In genomic region chr18:62420513-62421209, GRCh38 we compare ENCODE assay signal across 8 cellular contexts.
A peak's percentile ranks its signal among the peaks of the same experiment; 100 is the strongest.
DNase-seq lines count a peak whose midpoint lies in the region; ATAC-seq and TF ChIP-seq lines count a peak whose summit lies in the region.

No MANE protein-coding gene starts in this region.

- H3K4me3 ChIP-seq in Panc1 (ENCODE audit: low read depth in 2 of 2, low read length in 2 of 2) (peak overlapping the region in 1 of 2 experiments; percentile 15; a peak in 1 of 4 replicates), neural progenitor cell (no peak overlapping the region)

- intact Hi-C loops in Panc1 (cut with micrococcal nuclease; ENCODE audit: unreplicated experiment): no loop called here

- TF ChIP-seq CTCF in Panc1 (IDR thresholded peaks at IDR 0.05) (no peak), neural progenitor cell (IDR thresholded peaks at IDR 0.05) (no peak)

- H3K27ac Mint-ChIP-seq in neural progenitor cell: no peak overlapping the region

- no peaks in the 10 kb centered on the region for H3K27me3 ChIP-seq in Panc1 (ENCODE audit: control insufficient read depth, insufficient read depth, low read length)
- no peaks in the 10 kb centered on the region for H3K27me3 ChIP-seq in neural progenitor cell

- H3K36me3 ChIP-seq in Panc1 (ENCODE audit: control insufficient read depth, insufficient read depth, low read length) (no peaks in the 10 kb centered on the region), neural progenitor cell (no peaks in the 10 kb centered on the region)

- H3K27ac ChIP-seq in Panc1 (ENCODE audit: low read length): peak overlapping the region; percentile 23
- no peak overlapping the region for H3K27ac ChIP-seq in neural progenitor cell

- H3K27me3 Mint-ChIP-seq in neural progenitor cell (ENCODE audit: insufficient read depth, low read depth): no peaks in the 10 kb centered on the region

- no peaks in the 10 kb centered on the region for H3F3A ChIP-seq in neural progenitor cell (ENCODE audit: low read depth)

- BruUV-seq in Panc1 (replicated peaks; lab: Mats Ljungman, UMichigan): no TSS peak

- in situ Hi-C loops in Panc1 (cut with HindIII; ENCODE audit: low pct_unique_long_range_greater_than_20kb, low sequenced_read_pairs): no loop called here

- CTCF ChIA-PET in Panc1 (lab: Charles Lee): no interaction called here

- H2AFZ ChIP-seq in neural progenitor cell (replicated peaks): no peak overlapping the region

- no peaks in the 10 kb centered on the region for H4K20me1 ChIP-seq in neural progenitor cell (ENCODE audit: low read depth)

- peaks cover 7% of the 10 kb centered on the region for H3K9me3 Mint-ChIP-seq in neural progenitor cell

- H3K9me3 ChIP-seq in Panc1 (ENCODE audit: control insufficient read depth, insufficient read depth, low read depth, low read length): no peaks in the 10 kb centered on the region
- no peaks in the 10 kb centered on the region for H3K9me3 ChIP-seq in neural progenitor cell (ENCODE audit: low read depth)

- no peak overlapping the region for H3K4me2 ChIP-seq in neural progenitor cell

- no peak for DNase-seq in Panc1 (ENCODE audit: low read depth, low spot score)
- peak; percentile 56 for DNase-seq in activated T-helper 9 cell treated with anti-CD3 and anti-CD28 coated beads, Interleukin-2, amount 50 U/mL, for 16 hours (ENCODE audit: low read depth)
- DNase-seq in hepatic stellate cell (ENCODE audit: low spot score): peak; percentile 48
- peak; percentile 51 for DNase-seq in stimulated activated CD8-positive, alpha-beta memory T cell treated with anti-CD3 and anti-CD28 coated beads, Interleukin-12 subunit alpha, Interleukin-12 subunit beta, amount 100 ng/mL, for 24 hours (ENCODE audit: extremely low read depth)
- no peak for DNase-seq in neural progenitor cell (ENCODE audit: low spot score)
- no peak for DNase-seq in putamen (ENCODE audit: low spot score)

- H3K79me2 ChIP-seq in neural progenitor cell (ENCODE audit: low read depth): no peaks in the 10 kb centered on the region

- peaks cover 6% of the 10 kb centered on the region for H3K4me1 Mint-ChIP-seq in neural progenitor cell

- H3K4me3 Mint-ChIP-seq in neural progenitor cell: no peak overlapping the region

- H3K4me1 ChIP-seq in Panc1 (ENCODE audit: control insufficient read depth, insufficient read depth, low read length): peaks cover 7% of the 10 kb centered on the region
- H3K4me1 ChIP-seq in neural progenitor cell: no peaks in the 10 kb centered on the region

- POLR2A ChIA-PET in Panc1 (lab: Charles Lee): no interaction called here

- no peak overlapping the region for H3K9ac ChIP-seq in neural progenitor cell

- ATAC-seq in GM18508 (IDR thresholded peaks at IDR 0.05; ENCODE audit: insufficient read depth, unreplicated experiment) (peak; percentile 84), HG02885 (IDR thresholded peaks at IDR 0.05; ENCODE audit: poor library complexity, unreplicated experiment) (peak; percentile 95), Panc1 (peak; percentile 80)

- no peaks in the 10 kb centered on the region for H3K36me3 Mint-ChIP-seq in neural progenitor cell

Comparison
In these comparisons a context has a peak if more than half of its experiments do, and no peak if none do; other contexts are left out.
1. DNase-seq: peak in activated T-helper 9 cell treated with anti-CD3 and anti-CD28 coated beads, Interleukin-2, amount 50 U/mL, for 16 hours (single experiment), hepatic stellate cell (single experiment) and stimulated activated CD8-positive, alpha-beta memory T cell treated with anti-CD3 and anti-CD28 coated beads, Interleukin-12 subunit alpha, Interleukin-12 subunit beta, amount 100 ng/mL, for 24 hours (single experiment); none in Panc1 (single experiment), neural progenitor cell (single experiment) and putamen (single experiment).
2. Peak in every context shown above with its lines, with median percentiles within 50 percentile points of each other: ATAC-seq.